8 cellular contexts compared by ENCODE assay signal in the genomic region with DNA sequence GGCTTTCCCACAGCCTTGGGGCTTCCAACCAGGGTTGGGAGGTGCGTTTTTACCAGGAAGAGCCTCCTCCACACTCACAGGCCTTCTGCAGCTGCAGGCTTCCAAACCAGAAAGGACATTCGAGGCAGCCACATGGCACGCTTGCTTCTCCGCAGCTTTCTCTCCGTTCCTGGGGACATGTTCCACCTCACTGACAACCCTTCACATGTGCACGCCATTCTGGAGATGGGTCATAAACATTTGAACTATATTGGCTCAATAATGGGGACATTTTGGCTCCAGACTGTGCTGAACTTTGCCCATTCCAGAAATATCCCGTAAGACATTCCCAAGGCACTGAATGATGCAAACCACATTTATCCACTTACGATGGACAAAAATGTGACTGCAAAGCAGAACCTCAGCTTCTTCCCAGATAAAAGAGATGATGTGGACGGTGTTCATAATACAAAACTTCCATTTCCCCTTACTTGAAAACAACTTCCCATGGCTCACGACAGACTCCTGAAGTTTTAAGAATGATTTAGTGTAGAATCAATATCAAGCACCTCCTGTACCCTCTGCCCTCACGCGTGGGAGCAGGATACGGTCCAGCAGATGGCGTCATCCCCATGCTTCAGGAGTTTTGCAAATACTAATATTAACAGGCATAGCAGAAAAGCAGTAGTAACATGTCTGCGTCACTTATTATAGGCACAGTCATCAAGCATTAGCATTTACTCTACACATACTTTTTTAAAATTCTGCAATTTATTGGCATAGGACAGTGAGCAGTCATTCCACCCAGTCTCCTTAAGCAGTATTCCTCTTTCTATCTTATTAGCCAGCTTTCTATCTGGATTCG. TPM values are rescaled to one million over a fixed set of nuclear protein-coding genes. Genes with fewer than 3 reads are reported as not detected.
DNase-seq lines count a peak whose midpoint lies in the region; ATAC-seq and TF ChIP-seq lines count a peak whose summit lies in the region.

No MANE protein-coding gene starts in this region.

- H3K36me3 Mint-ChIP-seq in endothelial cell (ENCODE audit: low read depth, unreplicated experiment), result no peaks in the 10 kb centered on the region
- no peaks in the 10 kb centered on the region for H3K36me3 Mint-ChIP-seq in nephron progenitor cell (ENCODE audit: low read depth)
- no peaks in the 10 kb centered on the region for H3K36me3 Mint-ChIP-seq in effector memory CD8-positive, alpha-beta T cell (ENCODE audit: insufficient read depth)

- H2AFZ ChIP-seq in DND-41 (ENCODE audit: low read depth, low read length) (no peak overlapping the region), Loucy (ENCODE audit: low read length) (no peak overlapping the region)

- H4K20me1 ChIP-seq in DND-41 (ENCODE audit: insufficient read depth, low read length) (0 out of 2 replicates have a peak, but pooled peaks cover 2% of the 10 kb centered on the region), Loucy (ENCODE audit: insufficient read depth, low read length, poor library complexity, severe bottlenecking) (no peaks in the 10 kb centered on the region)

- H3K4me3 Mint-ChIP-seq in endothelial cell (ENCODE audit: unreplicated experiment) (no peak overlapping the region), nephron progenitor cell (no peak overlapping the region)
- no peak overlapping the region for H3K4me3 Mint-ChIP-seq in effector memory CD8-positive, alpha-beta T cell

- H3K9me3 Mint-ChIP-seq in endothelial cell (ENCODE audit: unreplicated experiment) (peaks cover 5% of the 10 kb centered on the region), nephron progenitor cell (peaks cover 12% of the 10 kb centered on the region)
- no peaks in the 10 kb centered on the region for H3K9me3 Mint-ChIP-seq in effector memory CD8-positive, alpha-beta T cell

- no peak for ATAC-seq in DND-41 (ENCODE audit: insufficient read depth, low read depth)
- ATAC-seq in effector memory CD8-positive, alpha-beta T cell (replicated peaks), result no peak

- H3K4me1 ChIP-seq in DND-41 (ENCODE audit: insufficient read depth, low read length) (no peaks in the 10 kb centered on the region), Loucy (ENCODE audit: insufficient read depth, low read length, poor library complexity, severe bottlenecking) (no peaks in the 10 kb centered on the region)

- H3K27me3 Mint-ChIP-seq in endothelial cell (ENCODE audit: unreplicated experiment), result peaks cover 4% of the 10 kb centered on the region
- peaks cover 40% of the 10 kb centered on the region for H3K27me3 Mint-ChIP-seq in nephron progenitor cell (ENCODE audit: low read depth, poor library complexity)
- H3K27me3 Mint-ChIP-seq in effector memory CD8-positive, alpha-beta T cell, result peaks cover 53 to 68% of the 10 kb centered on the region in 2 donors

- H3K4me3 ChIP-seq in DND-41 (ENCODE audit: low read depth in 1 of 2, low read length in 2 of 2) (no peak overlapping the region), Loucy (ENCODE audit: low read length, poor library complexity, severe bottlenecking) (no peak overlapping the region)

- H3K79me2 ChIP-seq in DND-41 (ENCODE audit: insufficient read depth, low read length) (no peaks in the 10 kb centered on the region), Loucy (ENCODE audit: insufficient read depth, low read length) (no peaks in the 10 kb centered on the region)

- H3K4me2 ChIP-seq in DND-41 (ENCODE audit: insufficient read depth, low read length) (no peak overlapping the region), Loucy (ENCODE audit: low read depth, low read length, poor library complexity, severe bottlenecking) (no peak overlapping the region)

- TF ChIP-seq CTCF in DND-41 (IDR thresholded peaks at IDR 0.05; ENCODE audit: borderline replicate concordance, extremely low read depth, low read length, poor library complexity, severe bottlenecking) (peak; percentile 60), Loucy (conservative IDR thresholded peaks at IDR 0.05; ENCODE audit: low read length) (peak; percentile 73), endothelial cell (IDR thresholded peaks at IDR 0.05; ENCODE audit: unreplicated experiment) (peak; percentile 13), nephron progenitor cell (IDR thresholded peaks at IDR 0.05) (no peak)

- H3K27me3 ChIP-seq in DND-41 (ENCODE audit: insufficient read depth, low read length, poor library complexity) (peaks cover 9% of the 10 kb centered on the region), Loucy (ENCODE audit: insufficient read depth, low read length, poor library complexity, severe bottlenecking) (no peaks in the 10 kb centered on the region)

- no peak overlapping the region for H3K27ac ChIP-seq in DND-41 (ENCODE audit: low read length)

- H3K27ac Mint-ChIP-seq in endothelial cell (ENCODE audit: unreplicated experiment), result no peak overlapping the region
- H3K27ac Mint-ChIP-seq in nephron progenitor cell, result peak overlapping the region; percentile 44
- no peak overlapping the region for H3K27ac Mint-ChIP-seq in effector memory CD8-positive, alpha-beta T cell

- H3K4me1 Mint-ChIP-seq in endothelial cell (ENCODE audit: unreplicated experiment) (peaks cover 27% of the 10 kb centered on the region), nephron progenitor cell (peaks cover 18% of the 10 kb centered on the region)
- no peaks in the 10 kb centered on the region for H3K4me1 Mint-ChIP-seq in effector memory CD8-positive, alpha-beta T cell (ENCODE audit: low read depth in 2 of 2)

- no peaks in the 10 kb centered on the region for H3F3A ChIP-seq in Loucy (ENCODE audit: low read depth)

- no peak overlapping the region for H3K9ac ChIP-seq in DND-41 (ENCODE audit: low read depth, low read length)
- no peak overlapping the region for H3K9ac ChIP-seq in Loucy (ENCODE audit: low read depth, low read length, poor library complexity, severe bottlenecking)

- no peaks in the 10 kb centered on the region for H3K9me3 ChIP-seq in DND-41 (ENCODE audit: insufficient read depth, low read length, severe bottlenecking)
- H3K9me3 ChIP-seq in Loucy (ENCODE audit: insufficient read depth, low read depth, low read length), result no peaks in the 10 kb centered on the region

- no peaks in the 10 kb centered on the region for H3K36me3 ChIP-seq in DND-41 (ENCODE audit: insufficient read depth, low read length)
- H3K36me3 ChIP-seq in Loucy (ENCODE audit: insufficient read depth, low read length), result no peaks in the 10 kb centered on the region

- DNase-seq in DND-41 (peak; percentile 9), endothelial cell (ENCODE audit: low spot score) (peak; percentile 52), nephron progenitor cell (no peak), NCI-H2081 treated with DMSO at 0.1 percent for 48 hours (lab: John Stamatoyannopoulos, UW) (no peak), pons (ENCODE audit: low spot score) (no peak), glomerular visceral epithelial cell (ENCODE audit: extremely low spot score) (no peak)
- DNase-seq in effector memory CD8-positive, alpha-beta T cell, result no peak

- H3K9me2 ChIP-seq in Loucy (replicated peaks; ENCODE audit: low read depth, low read length), result no peaks in the 10 kb centered on the region

RNA-seq across cellular contexts. Expression of gene FOXF2, which starts 25.4 kb away (rescaled TPM):
- not detected for total RNA-seq in endothelial cell (ENCODE audit: unreplicated experiment)

RNA-seq across cellular contexts. Expression of gene FOXQ1, which starts 52.1 kb away (rescaled TPM):
- 0.67 TPM for total RNA-seq in endothelial cell (ENCODE audit: unreplicated experiment)

Comparison
In these comparisons a context has a peak if more than half of its experiments do, and no peak if none do; other contexts are left out.
1. DNase-seq: peak in DND-41 (single experiment) and endothelial cell (single experiment); none in nephron progenitor cell (single experiment), NCI-H2081 treated with DMSO at 0.1 percent for 48 hours (single experiment), pons (single experiment), glomerular visceral epithelial cell (single experiment) and effector memory CD8-positive, alpha-beta T cell (0 of 3).